Comparison of ENCODE assay signal across 22 cellular contexts in the genomic region with DNA sequence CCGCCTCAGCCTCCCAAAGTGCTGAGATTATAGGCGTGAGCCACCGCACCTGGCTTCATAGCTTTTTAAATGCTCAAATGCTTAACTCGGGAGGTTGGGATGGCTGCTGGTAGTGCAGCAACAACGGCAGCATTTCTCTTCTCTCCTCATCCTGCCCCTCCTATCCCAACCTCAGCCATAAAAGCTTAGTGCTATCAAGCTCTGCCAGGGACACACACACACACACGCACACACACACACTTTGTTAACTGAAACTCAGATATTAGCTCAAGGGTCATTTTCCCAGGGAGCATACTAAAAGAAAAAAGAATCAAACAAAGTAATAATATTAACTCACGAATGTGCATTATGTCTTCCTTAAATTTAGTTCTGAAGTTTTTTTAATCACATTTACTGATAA.
"Had no signal": no experiment of that assay in that cellular context is flagged by ENCODE, and none has a peak within 500 bp of the region (broad histone marks: within the 10 kb centered on the region; RNA-seq: fewer than 3 reads in every experiment).

No MANE protein-coding gene starts in this region.

- H3K27me3 ChIP-seq: heart left ventricle, left lung, ovary, right atrium auricular region, right lobe of liver, stomach, testis, thyroid gland, upper lobe of right lung had no signal

- DNase-seq: heart left ventricle; islet precursor cell; left cardiac atrium; left lung; lower lobe of right lung; mammary epithelial cell; mesendoderm; naive thymus-derived CD4-positive, alpha-beta T cell; ovary; right lobe of liver; stimulated activated CD4-positive, alpha-beta T cell treated with anti-CD3 and anti-CD28 coated beads, Interleukin-12 subunit alpha, Interleukin-12 subunit beta, amount 100 ng/mL, for 4 hours; stimulated activated CD4-positive, alpha-beta T cell treated with anti-CD3 and anti-CD28 coated beads, Interleukin-15, amount 100 ng/mL, for 24 hours; stimulated activated CD4-positive, alpha-beta T cell treated with anti-CD3 and anti-CD28 coated beads, Interleukin-2, amount 100 ng/mL, for 24 hours; stimulated activated CD4-positive, alpha-beta T cell treated with anti-CD3 and anti-CD28 coated beads, Interleukin-4, amount 100 ng/mL, for 1 hour; stimulated activated naive B cell treated with anti-CD40 and anti-IgM and Interleukin-4, amounts not matched to agents 10 μg/mL and 1 μg/mL and 100 μg/mL, for 72 hours; stimulated activated naive CD8-positive, alpha-beta T cell treated with anti-CD3 and anti-CD28 coated beads, Interleukin-15, Interleukin-2, amounts not matched to agents 100 U/mL and 50 U/mL, for 24 hours; stomach; testis; thyroid gland; trophoblast cell; upper lobe of right lung had no signal

- H3K4me3 ChIP-seq: heart left ventricle, left lung, lower lobe of right lung, ovary, right atrium auricular region, right lobe of liver, stomach, testis, thyroid gland, upper lobe of right lung had no signal

- ATAC-seq: heart left ventricle; left cardiac atrium; left lung; lower lobe of right lung; naive thymus-derived CD4-positive, alpha-beta T cell; right lobe of liver; stimulated activated naive B cell treated with anti-CD40 and anti-IgM and Interleukin-4, amounts not matched to agents 10 μg/mL and 1 μg/mL and 100 μg/mL, for 72 hours; stimulated activated naive CD8-positive, alpha-beta T cell treated with anti-CD3 and anti-CD28 coated beads, Interleukin-15, Interleukin-2, amounts not matched to agents 100 U/mL and 50 U/mL, for 24 hours; upper lobe of right lung had no signal

- H3K27ac ChIP-seq: heart left ventricle, left lung, lower lobe of right lung, ovary, right atrium auricular region, right lobe of liver, stomach, testis, thyroid gland, upper lobe of right lung had no signal

- H3K9me3 ChIP-seq: heart left ventricle, left lung, lower lobe of right lung, ovary, right atrium auricular region, right lobe of liver, stomach, testis, thyroid gland, upper lobe of right lung had no signal

- H3K4me1 ChIP-seq: heart left ventricle, left lung, lower lobe of right lung, right atrium auricular region, right lobe of liver, stomach, testis, thyroid gland, upper lobe of right lung had no signal

- H3K36me3 ChIP-seq: heart left ventricle, left lung, lower lobe of right lung, ovary, right atrium auricular region, right lobe of liver, stomach, thyroid gland, upper lobe of right lung had no signal
